Comparison of ENCODE assay signal across 10 cellular contexts in the genomic region with DNA sequence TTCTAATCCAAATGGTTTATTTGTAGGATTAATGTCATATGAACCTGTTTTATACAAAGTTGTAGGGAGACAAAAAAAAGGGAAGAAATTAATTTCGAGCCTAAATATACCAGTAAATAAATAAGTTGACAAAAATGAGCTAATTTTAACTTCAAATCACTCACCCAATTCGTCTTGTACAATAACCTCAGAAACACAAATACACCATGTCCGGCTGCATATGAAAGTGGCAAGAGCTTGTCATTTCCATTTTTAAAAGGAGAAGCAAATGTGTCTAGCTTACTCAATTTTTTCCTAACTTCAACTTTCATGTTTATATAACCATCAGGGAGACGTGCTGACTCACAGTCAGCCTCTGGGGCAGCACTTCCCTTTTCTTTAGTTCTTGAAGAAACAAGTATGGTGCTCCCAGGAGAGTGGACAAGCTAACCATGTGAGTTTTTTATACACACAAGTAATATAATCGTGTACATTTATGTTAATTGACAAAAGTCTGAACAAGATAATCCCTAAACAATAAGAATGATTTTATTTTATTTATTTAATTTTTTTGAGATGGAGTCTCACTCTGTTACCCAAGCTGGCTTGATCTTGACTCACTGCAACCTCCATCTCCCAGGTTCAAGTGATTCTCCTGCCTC. TPM values are rescaled to one million over a fixed set of nuclear protein-coding genes. Genes with fewer than 3 reads are reported as not detected.
DNase-seq lines count a peak whose midpoint lies in the region; ATAC-seq and TF ChIP-seq lines count a peak whose summit lies in the region.
"Had no signal": no experiment of that assay in that cellular context is flagged by ENCODE, and none has a peak within 500 bp of the region (broad histone marks: within the 10 kb centered on the region; RNA-seq: fewer than 3 reads in every experiment).

No MANE protein-coding gene starts in this region.

- H3K4me1 ChIP-seq in OCI-LY3 (ENCODE audit: low read length) (peaks cover 72% of the 10 kb centered on the region), duodenal mucosa (ENCODE audit: control insufficient read depth in 1 of 2, insufficient read depth in 2 of 2, low read length in 2 of 2) (peaks cover 13 to 36% of the 10 kb centered on the region in 2 donors)

- intact Hi-C loops in activated CD4-positive, alpha-beta memory T cell treated with anti-CD3 and anti-CD28 coated beads for 36 hours (cut with micrococcal nuclease) = loop anchor here (1.0 to 10.0 kb wide), 2 partner anchors 20 to 261 kb away; no protein-coding TSS in a partner anchor

- POLR2A ChIA-PET in activated CD4-positive, alpha-beta memory T cell treated with anti-CD3 and anti-CD28 coated beads for 36 hours (lab: Charles Lee) = no interaction called here
- POLR2A ChIA-PET in activated CD4-positive, alpha-beta memory T cell treated with anti-CD3 and anti-CD28 coated beads, Interleukin-2, amount 10 ng/mL, durations not matched to agents 7 days and 5 days (lab: Charles Lee) = interaction anchor here (0.6 kb wide), 1 partner anchor 202 kb away, joined by 3 read pairs; no protein-coding TSS in a partner anchor

- no peak overlapping the region for H3K27ac Mint-ChIP-seq in activated CD4-positive, alpha-beta memory T cell treated with anti-CD3 and anti-CD28 coated beads for 36 hours
- H3K27ac Mint-ChIP-seq in activated CD4-positive, alpha-beta memory T cell treated with anti-CD3 and anti-CD28 coated beads, Interleukin-2, amount 10 ng/mL, durations not matched to agents 7 days and 5 days = no peak overlapping the region

- H2AFZ ChIP-seq in OCI-LY3 (ENCODE audit: low read depth, low read length) = no peak overlapping the region

- peak overlapping the region; percentile 71 for H3K4me2 ChIP-seq in OCI-LY3 (ENCODE audit: low read length)

- no peak overlapping the region for H3K4me3 Mint-ChIP-seq in activated CD4-positive, alpha-beta memory T cell treated with anti-CD3 and anti-CD28 coated beads for 36 hours
- H3K4me3 Mint-ChIP-seq in activated CD4-positive, alpha-beta memory T cell treated with anti-CD3 and anti-CD28 coated beads, Interleukin-2, amount 10 ng/mL, durations not matched to agents 7 days and 5 days = no peak overlapping the region
- H3K4me3 Mint-ChIP-seq: activated T-cell treated with anti-CD3 and anti-CD28 coated beads, Interleukin-2, amount 50 U/mL, for 4 hours had no signal

- H3K9me3 Mint-ChIP-seq in activated CD4-positive, alpha-beta memory T cell treated with anti-CD3 and anti-CD28 coated beads for 36 hours = no peaks in the 10 kb centered on the region
- H3K9me3 Mint-ChIP-seq in activated CD4-positive, alpha-beta memory T cell treated with anti-CD3 and anti-CD28 coated beads, Interleukin-2, amount 10 ng/mL, durations not matched to agents 7 days and 5 days = peaks cover 1% of the 10 kb centered on the region
- H3K9me3 Mint-ChIP-seq: activated T-cell treated with anti-CD3 and anti-CD28 coated beads, Interleukin-2, amount 50 U/mL, for 4 hours had no signal

- no peaks in the 10 kb centered on the region for H3K9me3 ChIP-seq in OCI-LY3 (ENCODE audit: insufficient read depth, low read length)
- H3K9me3 ChIP-seq in duodenal mucosa (ENCODE audit: control insufficient read depth in 1 of 2, low read length in 2 of 2) = no peaks in the 10 kb centered on the region

- peaks cover 30% of the 10 kb centered on the region for H3K4me1 Mint-ChIP-seq in activated CD4-positive, alpha-beta memory T cell treated with anti-CD3 and anti-CD28 coated beads for 36 hours (ENCODE audit: low read depth)
- peaks cover 19% of the 10 kb centered on the region for H3K4me1 Mint-ChIP-seq in activated CD4-positive, alpha-beta memory T cell treated with anti-CD3 and anti-CD28 coated beads, Interleukin-2, amount 10 ng/mL, durations not matched to agents 7 days and 5 days

- TF ChIP-seq CTCF in OCI-LY3 (IDR thresholded peaks at IDR 0.05; ENCODE audit: low read depth, low read length) = no peak
- TF ChIP-seq CTCF in omental fat pad (IDR thresholded peaks at IDR 0.05) = no peak

- peak; percentile 43 for DNase-seq in activated CD4-positive, alpha-beta memory T cell treated with anti-CD3 and anti-CD28 coated beads for 36 hours
- DNase-seq in activated CD4-positive, alpha-beta memory T cell treated with anti-CD3 and anti-CD28 coated beads, Interleukin-2, amount 10 ng/mL, durations not matched to agents 7 days and 5 days = no peak
- DNase-seq in omental fat pad (ENCODE audit: low spot score) (no peak), NCI-H2081 (lab: John Stamatoyannopoulos, UW) (no peak), NCI-H774 (lab: John Stamatoyannopoulos, UW) (no peak)
- DNase-seq: activated T-cell treated with anti-CD3 and anti-CD28 coated beads, Interleukin-2, amount 50 U/mL, for 4 hours; DND-41 had no signal

- H3K4me3 ChIP-seq in OCI-LY3 (ENCODE audit: low read length) (peak overlapping the region; percentile 53), duodenal mucosa (ENCODE audit: low read depth in 1 of 2, low read length in 2 of 2) (no peak overlapping the region)

- no peaks in the 10 kb centered on the region for H3K36me3 Mint-ChIP-seq in activated CD4-positive, alpha-beta memory T cell treated with anti-CD3 and anti-CD28 coated beads for 36 hours
- no peaks in the 10 kb centered on the region for H3K36me3 Mint-ChIP-seq in activated CD4-positive, alpha-beta memory T cell treated with anti-CD3 and anti-CD28 coated beads, Interleukin-2, amount 10 ng/mL, durations not matched to agents 7 days and 5 days (ENCODE audit: low read depth)

- no peaks in the 10 kb centered on the region for H3K27me3 Mint-ChIP-seq in activated CD4-positive, alpha-beta memory T cell treated with anti-CD3 and anti-CD28 coated beads for 36 hours
- H3K27me3 Mint-ChIP-seq in activated CD4-positive, alpha-beta memory T cell treated with anti-CD3 and anti-CD28 coated beads, Interleukin-2, amount 10 ng/mL, durations not matched to agents 7 days and 5 days = no peaks in the 10 kb centered on the region

- H3K27me3 ChIP-seq in OCI-LY3 (ENCODE audit: low read depth, low read length) (no peaks in the 10 kb centered on the region), duodenal mucosa (ENCODE audit: control insufficient read depth in 1 of 2, insufficient read depth in 2 of 2, low read length in 2 of 2) (no peaks in the 10 kb centered on the region)

- peak overlapping the region; percentile 94 for H3K27ac ChIP-seq in OCI-LY3 (ENCODE audit: low read length)
- peak overlapping the region; percentile 35 for H3K27ac ChIP-seq in duodenal mucosa (ENCODE audit: low read depth, low read length)

- H4K20me1 ChIP-seq in OCI-LY3 (ENCODE audit: insufficient read depth, low read length) = no peaks in the 10 kb centered on the region

- H3K36me3 ChIP-seq in OCI-LY3 (replicated peaks; ENCODE audit: low read depth, low read length) (no peaks in the 10 kb centered on the region), duodenal mucosa (ENCODE audit: control insufficient read depth in 1 of 2, insufficient read depth in 2 of 2, low read length in 2 of 2) (no peaks in the 10 kb centered on the region)

- ATAC-seq in HG02798 (IDR thresholded peaks at IDR 0.05; ENCODE audit: poor library complexity, unreplicated experiment) (peak; percentile 88), omental fat pad (ENCODE audit: low FRiP score) (peak; percentile 41)

- H3K79me2 ChIP-seq in OCI-LY3 (ENCODE audit: low read length) = no peaks in the 10 kb centered on the region

- peak overlapping the region; percentile 73 for H3K9ac ChIP-seq in OCI-LY3 (ENCODE audit: low read length)
- H3K9ac ChIP-seq in duodenal mucosa (ENCODE audit: low read depth in 1 of 2, low read length in 2 of 2) = no peak overlapping the region

- CTCF ChIA-PET in activated CD4-positive, alpha-beta memory T cell treated with anti-CD3 and anti-CD28 coated beads for 36 hours (lab: Charles Lee) = interaction anchor here (1.1 to 1.4 kb wide), 4 partner anchors 21 to 262 kb away, joined by 3 to 4 read pairs (median 3); no protein-coding TSS in a partner anchor
- CTCF ChIA-PET in activated CD4-positive, alpha-beta memory T cell treated with anti-CD3 and anti-CD28 coated beads, Interleukin-2, amount 10 ng/mL, durations not matched to agents 7 days and 5 days (lab: Charles Lee) = interaction anchor here (0.6 kb wide), 1 partner anchor 213 kb away, joined by 3 read pairs; no protein-coding TSS in a partner anchor

RNA-seq across cellular contexts. Expression of gene SGK1, which starts 55.5 kb away (rescaled TPM):
- 10 to 100 TPM; 39.7 to 41.0 TPM for total RNA-seq in activated CD4-positive, alpha-beta memory T cell treated with anti-CD3 and anti-CD28 coated beads for 36 hours
- total RNA-seq in activated CD4-positive, alpha-beta memory T cell treated with anti-CD3 and anti-CD28 coated beads, Interleukin-2, amount 10 ng/mL, durations not matched to agents 7 days and 5 days = 10 to 100 TPM; 27.9 to 35.1 TPM
- total RNA-seq in omental fat pad = 1,000 to 10,000 TPM in 1 of 4 donors, 100 to 1,000 TPM in 3; 355 to 1,386 (median 540) TPM

Comparison
In these comparisons a context has a peak if more than half of its experiments do, and no peak if none do; other contexts are left out.
1. RNA of gene SGK1, which starts 55.5 kb away (total RNA-seq): 355 to 1,386 TPM in omental fat pad; 39.7 to 41.0 TPM in activated CD4-positive, alpha-beta memory T cell treated with anti-CD3 and anti-CD28 coated beads for 36 hours and 27.9 to 35.1 TPM in activated CD4-positive, alpha-beta memory T cell treated with anti-CD3 and anti-CD28 coated beads, Interleukin-2, amount 10 ng/mL, durations not matched to agents 7 days and 5 days; every median in the first group is over 4 times any median in the second.